Comparison of ENCODE assay signal across 10 cellular contexts in the genomic region with DNA sequence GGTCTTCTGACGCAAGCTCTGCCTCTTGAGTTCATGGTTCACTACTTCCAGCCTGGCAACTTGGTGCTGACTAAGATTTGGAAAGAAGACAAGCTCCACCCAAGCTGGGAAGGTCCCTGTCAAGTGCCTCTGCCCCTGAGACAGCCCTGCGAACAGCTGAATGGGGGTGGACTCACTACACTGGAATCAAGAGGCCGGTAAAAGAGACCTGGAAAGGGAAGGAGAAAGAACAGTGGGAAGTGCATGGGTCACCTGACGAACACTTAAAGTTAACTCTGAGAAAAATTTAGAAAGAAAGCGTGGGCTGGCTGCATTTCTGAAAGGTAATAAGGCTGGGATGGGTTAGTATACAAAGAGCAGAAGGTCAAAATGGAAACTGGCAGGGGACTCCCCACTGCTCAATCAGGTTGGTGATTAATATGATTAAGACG. TPM values are rescaled to one million over a fixed set of nuclear protein-coding genes. Genes with fewer than 3 reads are reported as not detected.
DNase-seq lines count a peak whose midpoint lies in the region; ATAC-seq lines count a peak whose summit lies in the region.
"Had no signal": no experiment of that assay in that cellular context is flagged by ENCODE, and none has a peak within 500 bp of the region (broad histone marks: within the 10 kb centered on the region; RNA-seq: fewer than 3 reads in every experiment).

No MANE protein-coding gene starts in this region.

- no peaks in the 10 kb centered on the region for H3K27me3 ChIP-seq in HUES48 (ENCODE audit: control insufficient read depth, insufficient read depth, low read length)
- no peaks in the 10 kb centered on the region for H3K27me3 ChIP-seq in mesenchymal stem cell (ENCODE audit: control insufficient read depth in 1 of 2, insufficient read depth in 1 of 2, low read length in 2 of 2)
- H3K27me3 ChIP-seq in H7 (ENCODE audit: control insufficient read depth, insufficient read depth, low read length), result no peaks in the 10 kb centered on the region; the same call in 1 of the 2 replicates
- H3K27me3 ChIP-seq: neutrophil had no signal

- H3K4me3 ChIP-seq in HUES48 (ENCODE audit: low read depth, low read length) (no peak overlapping the region), mesenchymal stem cell (ENCODE audit: insufficient read depth in 1 of 2, low read depth in 1 of 2, low read length in 2 of 2) (no peak overlapping the region), H7 (ENCODE audit: insufficient read depth, low read depth, low read length) (no peak overlapping the region)

- H3K4me1 ChIP-seq in HUES48 (ENCODE audit: control insufficient read depth, insufficient read depth, low read length) (peaks cover 26% of the 10 kb centered on the region), mesenchymal stem cell (ENCODE audit: control insufficient read depth, insufficient read depth, low read depth, low read length) (peaks cover 3% of the 10 kb centered on the region)

- ATAC-seq in GM18498 (IDR thresholded peaks at IDR 0.05; ENCODE audit: unreplicated experiment), result peak; percentile 91
- ATAC-seq in GM21619 (IDR thresholded peaks at IDR 0.05; ENCODE audit: unreplicated experiment), result peak; percentile 87

- no peak overlapping the region for H2BK120ac ChIP-seq in mesenchymal stem cell (ENCODE audit: low read depth, low read length)

- H2BK5ac ChIP-seq in mesenchymal stem cell (ENCODE audit: low read depth, low read length, poor library complexity, severe bottlenecking), result no peak overlapping the region

- no peak overlapping the region for H3K14ac ChIP-seq in mesenchymal stem cell (ENCODE audit: low read length in 2 of 2)

- H3K9ac ChIP-seq in HUES48 (ENCODE audit: low read depth, low read length) (no peak overlapping the region), mesenchymal stem cell (ENCODE audit: low read length) (no peak overlapping the region)

- peak overlapping the region in 1 of 2 experiments; percentile 14 for H3K18ac ChIP-seq in mesenchymal stem cell (ENCODE audit: low read depth in 1 of 2, low read length in 2 of 2)

- H3K4me2 ChIP-seq in mesenchymal stem cell (ENCODE audit: low read length, poor library complexity, severe bottlenecking), result no peak overlapping the region

- H3K4ac ChIP-seq in mesenchymal stem cell (ENCODE audit: low read depth in 1 of 2, low read length in 2 of 2), result no peak overlapping the region

- H3K27ac ChIP-seq in HUES48 (ENCODE audit: low read depth, low read length) (peak overlapping the region; percentile 69), mesenchymal stem cell (ENCODE audit: low read length, poor library complexity, severe bottlenecking) (no peak overlapping the region)
- H3K27ac ChIP-seq: neutrophil had no signal

- H3K23ac ChIP-seq in mesenchymal stem cell (ENCODE audit: low read length in 2 of 2), result no peak overlapping the region

- H3K9me3 ChIP-seq in HUES48 (ENCODE audit: control insufficient read depth, insufficient read depth, low read length) (no peaks in the 10 kb centered on the region), mesenchymal stem cell (ENCODE audit: control insufficient read depth, low read length) (no peaks in the 10 kb centered on the region)
- H3K9me3 ChIP-seq: neutrophil had no signal

- H3K79me1 ChIP-seq in mesenchymal stem cell (replicated peaks; ENCODE audit: low read length, poor library complexity, severe bottlenecking), result no peaks in the 10 kb centered on the region

- no peaks in the 10 kb centered on the region for H3K36me3 ChIP-seq in HUES48 (ENCODE audit: control insufficient read depth, insufficient read depth, low read length)
- no peaks in the 10 kb centered on the region for H3K36me3 ChIP-seq in mesenchymal stem cell (ENCODE audit: control insufficient read depth in 1 of 2, insufficient read depth in 2 of 2, low read depth in 1 of 2, low read length in 2 of 2)
- no peaks in the 10 kb centered on the region for H3K36me3 ChIP-seq in H7 (replicated peaks; ENCODE audit: control insufficient read depth, insufficient read depth, low read length)
- H3K36me3 ChIP-seq: neutrophil had no signal

- no peak overlapping the region for H2AK5ac ChIP-seq in mesenchymal stem cell (ENCODE audit: low read length, severe bottlenecking)

- no peak overlapping the region for H2BK15ac ChIP-seq in mesenchymal stem cell (ENCODE audit: low read depth, poor library complexity, severe bottlenecking)

- no peak overlapping the region for H4K8ac ChIP-seq in mesenchymal stem cell (ENCODE audit: low read length)

- H2AFZ ChIP-seq in mesenchymal stem cell (ENCODE audit: low read depth, low read length), result no peak overlapping the region

- DNase-seq in mesenchymal stem cell (peak; percentile 92), NCI-H2196 (lab: John Stamatoyannopoulos, UW; ENCODE audit: unreplicated experiment) (no peak), H7 (no peak), GM03348 (ENCODE audit: low spot score) (no peak), putamen (ENCODE audit: low spot score) (no peak)

- no peak overlapping the region for H2BK12ac ChIP-seq in mesenchymal stem cell (ENCODE audit: low read length in 2 of 2)

- no peak overlapping the region for H4K91ac ChIP-seq in mesenchymal stem cell (ENCODE audit: low read length)

- WGBS in mesenchymal stem cell, result 37% methylated on average over 6 of the region's 6 CpGs

RNA-seq across cellular contexts. Expression of a gene that starts 26.1 kb away (rescaled TPM):
- polyA plus RNA-seq in mesenchymal stem cell (2013, experiment 1 of 2), result 12.9 TPM
- 12.9 TPM for polyA plus RNA-seq in mesenchymal stem cell (2013, experiment 2 of 2)
- 127 and 150 TPM in 2 replicates for total RNA-seq in H7 (2014; rRNA removed; shearing (Covaris generic))

RNA-seq across cellular contexts. Expression of a gene that starts 58.2 kb away (rescaled TPM):
- 0.03 TPM for polyA plus RNA-seq in mesenchymal stem cell (2013, experiment 1 of 2)
- 0.03 TPM for polyA plus RNA-seq in mesenchymal stem cell (2013, experiment 2 of 2)
- total RNA-seq in H7 (2014; rRNA removed; shearing (Covaris generic)), result 0.55 and 1.4 TPM in 2 replicates
- total RNA-seq: activated T-helper 1 cell treated with anti-CD3 and anti-CD28 coated beads, Interleukin-12 subunit alpha, Interleukin-12 subunit beta, Interleukin-2, Interleukin-4 antibody, amounts not matched to agents 30 ng/mL and 10 ng/mL and 1 ng/mL, durations not matched to agents 14 hours and 24 hours and 36 hours had no signal
